Comparison of ENCODE assay signal across 9 cellular contexts in the genomic region with DNA sequence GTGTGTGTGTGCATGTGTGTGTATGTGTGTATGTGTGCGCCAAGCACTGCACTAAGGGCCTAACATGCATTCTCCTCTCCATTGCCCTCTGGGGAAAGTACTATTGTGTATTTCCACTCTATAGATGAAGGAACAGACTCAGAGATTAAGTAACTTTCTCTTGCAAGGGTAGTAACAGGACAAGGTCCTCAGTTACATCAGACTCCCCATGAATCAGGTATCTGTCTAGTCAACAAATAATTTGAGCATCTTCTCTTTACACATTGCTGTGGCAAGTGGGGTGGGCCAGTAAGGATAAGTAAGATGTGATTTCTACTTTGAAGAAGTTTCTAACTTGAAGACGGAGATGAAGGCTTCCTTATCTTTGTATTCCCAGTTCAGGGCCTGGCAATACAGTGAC.
"Had no signal": no experiment of that assay in that cellular context is flagged by ENCODE, and none has a peak within 500 bp of the region (broad histone marks: within the 10 kb centered on the region; RNA-seq: fewer than 3 reads in every experiment).

No MANE protein-coding gene starts in this region.

- H3K4me2 ChIP-seq: GM23338, KMS-11 had no signal

- H3K27ac Mint-ChIP-seq: GM23338, H9 had no signal

- FAIRE-seq: H1, H54 had no signal

- DNase-seq: H9, HCEC 1CT, IMR-90, KBM-7 had no signal

- H3K9ac ChIP-seq: KMS-11 had no signal

- H3K4me3 Mint-ChIP-seq: GM23338, H9 had no signal

- H3K9me3 Mint-ChIP-seq: GM23338 had no signal

- H3K4me3 ChIP-seq: GM23338 had no signal

- ATAC-seq: GM23338 had no signal

- H3K27ac ChIP-seq: HL-60, KMS-11 had no signal
